4 cellular contexts compared by ENCODE assay signal in the genomic region with DNA sequence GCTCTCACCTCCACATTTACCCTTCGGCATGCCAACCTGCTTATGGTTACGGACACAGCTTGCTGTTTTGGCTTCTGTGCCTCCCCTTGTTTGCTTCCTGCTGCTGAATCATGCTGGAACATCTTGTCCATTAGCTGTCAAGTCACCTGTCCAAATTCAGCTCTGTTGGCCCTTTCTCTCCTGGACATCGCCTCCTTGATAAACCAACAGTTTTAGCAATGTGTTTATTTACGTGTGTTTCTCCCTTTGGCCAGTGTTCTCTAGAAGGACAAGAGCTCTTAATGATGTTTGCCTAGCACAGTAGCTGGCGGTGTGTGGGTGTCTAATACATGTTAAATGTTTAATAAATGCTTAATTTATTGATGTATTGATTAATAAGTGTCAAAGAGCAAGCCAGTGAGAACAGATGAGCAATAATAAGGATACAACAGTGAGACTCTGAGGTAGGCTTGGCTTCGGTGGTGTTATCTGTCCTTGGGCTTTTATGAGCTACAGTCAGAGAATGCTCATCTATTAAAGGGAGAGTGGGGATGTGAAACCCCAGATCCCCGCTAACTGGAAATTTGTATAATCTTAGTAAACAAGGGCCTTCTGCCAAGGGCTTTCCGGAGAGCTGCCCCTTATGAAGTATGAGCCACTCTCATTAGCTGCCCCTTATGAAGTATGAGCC. TPM values are rescaled to one million over a fixed set of nuclear protein-coding genes. Genes with fewer than 3 reads are reported as not detected.
"Had no signal": no experiment of that assay in that cellular context is flagged by ENCODE, and none has a peak within 500 bp of the region (broad histone marks: within the 10 kb centered on the region; RNA-seq: fewer than 3 reads in every experiment).

No MANE protein-coding gene starts in this region.

RNA-seq across cellular contexts. Expression of gene CTAGE6, which starts 59.1 kb away (rescaled TPM):
- total RNA-seq: colonic mucosa, endodermal cell, kidney epithelial cell, left ventricle myocardium superior had no signal
